ENCODE assay signal across 16 cellular contexts in the genomic region with DNA sequence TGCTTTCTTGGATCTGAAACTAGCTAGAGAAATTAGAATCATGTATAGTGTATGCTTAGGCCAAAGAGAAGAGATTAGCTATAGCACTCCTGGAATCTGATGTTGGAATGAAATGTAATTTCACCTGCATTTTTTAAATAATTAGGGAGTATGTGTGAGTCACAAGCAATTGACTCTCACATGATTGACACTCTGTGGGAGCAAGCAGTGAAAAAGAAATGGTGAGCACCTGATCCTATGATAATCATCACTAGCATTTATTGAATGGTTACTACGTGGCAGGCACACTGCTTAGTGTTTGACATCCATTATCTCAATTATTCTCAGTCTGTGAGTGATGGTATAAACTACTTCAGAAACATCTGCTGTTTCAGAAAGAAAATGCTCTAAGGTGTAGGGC.
DNase-seq lines count a peak whose midpoint lies in the region; ATAC-seq and TF ChIP-seq lines count a peak whose summit lies in the region.
"Had no signal": no experiment of that assay in that cellular context is flagged by ENCODE, and none has a peak within 500 bp of the region (broad histone marks: within the 10 kb centered on the region; RNA-seq: fewer than 3 reads in every experiment).

No MANE protein-coding gene starts in this region.

- TF ChIP-seq CTCF in brain microvascular endothelial cell (IDR thresholded peaks at IDR 0.05; ENCODE audit: low read depth, low read length, missing control alignments) = no peak
- no peak for TF ChIP-seq CTCF in A673 (conservative IDR thresholded peaks at IDR 0.05; ENCODE audit: low read depth, low read length)

- BruUV-seq in A673 (replicated peaks; lab: Mats Ljungman, UMichigan) = no TSS peak

- no peaks in the 10 kb centered on the region for H3K4me1 ChIP-seq in A673 (ENCODE audit: insufficient read depth, low read length, poor library complexity, severe bottlenecking)
- H3K4me1 ChIP-seq: HAP-1 had no signal

- H3K27ac ChIP-seq in brain microvascular endothelial cell (peak overlapping the region; percentile 44), A673 (ENCODE audit: low read depth, low read length, poor library complexity, severe bottlenecking) (no peak overlapping the region)

- H3K36me3 ChIP-seq in brain microvascular endothelial cell (replicated peaks) = no peaks in the 10 kb centered on the region
- H3K36me3 ChIP-seq in A673 (ENCODE audit: insufficient read depth, low read length, poor library complexity, severe bottlenecking) = no peaks in the 10 kb centered on the region
- H3K36me3 ChIP-seq: HAP-1 had no signal

- no peaks in the 10 kb centered on the region for H3K9me3 ChIP-seq in A673 (ENCODE audit: low read depth, low read length, poor library complexity, severe bottlenecking)
- H3K9me3 ChIP-seq: HAP-1 had no signal

- POLR2A ChIA-PET in A673 (lab: Charles Lee; ENCODE audit: low non-redundant PET) = no interaction called here

- intact Hi-C loops in A673 (cut with micrococcal nuclease; ENCODE audit: unreplicated experiment) = no loop called here

- CTCF ChIA-PET in A673 (lab: Charles Lee) = no interaction called here

- H3K27me3 ChIP-seq in brain microvascular endothelial cell (replicated peaks) (no peaks in the 10 kb centered on the region), A673 (replicated peaks; ENCODE audit: insufficient read depth, low read depth, low read length, poor library complexity) (no peaks in the 10 kb centered on the region)

- in situ Hi-C loops in brain microvascular endothelial cell (cut with HindIII; ENCODE audit: low pct_ligation_motif_present, low sequenced_read_pairs) = no loop called here

- ATAC-seq in HG03378 (IDR thresholded peaks at IDR 0.05; ENCODE audit: unreplicated experiment) = no peak
- ATAC-seq: GM12878, Panc1, SK-N-SH treated with all-trans-retinoic acid at 6 μM for 48 hours had no signal

- no peak overlapping the region for H3K4me3 ChIP-seq in brain microvascular endothelial cell (ENCODE audit: low read depth, low read length)
- H3K4me3 ChIP-seq in A673 (ENCODE audit: low read depth, low read length, poor library complexity, severe bottlenecking) = no peak overlapping the region
- H3K4me3 ChIP-seq: GM12878, HAP-1 had no signal

- DNase-seq in NCI-H1417 (lab: John Stamatoyannopoulos, UW) = peak in 2 of 3 experiments; percentile 7 to 67
- no peak for DNase-seq in NCI-H1417 treated with DMSO at 0.1 percent for 48 hours (lab: John Stamatoyannopoulos, UW)
- DNase-seq in NCI-H146 treated with DMSO at 0.1 percent for 48 hours (lab: John Stamatoyannopoulos, UW; ENCODE audit: unreplicated experiment) = peak; percentile 71
- DNase-seq in brain microvascular endothelial cell = no peak
- DNase-seq in putamen (ENCODE audit: low spot score) = peak; percentile 59
- no peak for DNase-seq in A673 (ENCODE audit: low spot score)
- no peak for DNase-seq in cortex of kidney (lab: John Stamatoyannopoulos, UW)
- DNase-seq: 8988T, NCI-H2227 treated with DMSO at 0.1 percent for 48 hours, NCI-H526, SHP77 had no signal

Comparison
In these comparisons a context has a peak if more than half of its experiments do, and no peak if none do; other contexts are left out.
1. DNase-seq: peak in NCI-H1417 (2 of 3), NCI-H146 treated with DMSO at 0.1 percent for 48 hours (single experiment) and putamen (single experiment); none in NCI-H1417 treated with DMSO at 0.1 percent for 48 hours (single experiment), brain microvascular endothelial cell (single experiment), A673 (single experiment) and cortex of kidney (single experiment).